Comparison of ENCODE assay signal across 1 cellular context in genomic region chr19:29841209-29841558, GRCh38.
TF ChIP-seq lines count a peak whose summit lies in the region.

No MANE protein-coding gene starts in this region.

TF ChIP-seq in HepG2, 621 proteins besides CTCF, POLR2A, EP300 and RAD21 (continued from another document and continues in another):
- no peak for TF ChIP-seq PRDM4 (CRISPR knock-in tag; IDR thresholded peaks at IDR 0.05; ENCODE audit: borderline replicate concordance)
- no peak for TF ChIP-seq ZKSCAN8 (CRISPR knock-in tag; IDR thresholded peaks at IDR 0.05; ENCODE audit: borderline replicate concordance)
- no peak for TF ChIP-seq NFYB (CRISPR knock-in tag; IDR thresholded peaks at IDR 0.05)
- TF ChIP-seq ZBTB33 (CRISPR knock-in tag; IDR thresholded peaks at IDR 0.05): peak; percentile 78; the same call in 1 of the 2 replicates
- TF ChIP-seq BRF2 (CRISPR knock-in tag; IDR thresholded peaks at IDR 0.05): no peak
- no peak for TF ChIP-seq LRRFIP1 (CRISPR knock-in tag; conservative IDR thresholded peaks at IDR 0.05)
- TF ChIP-seq SATB2 (CRISPR knock-in tag; IDR thresholded peaks at IDR 0.05): no peak
- TF ChIP-seq ZNF569 (CRISPR knock-in tag; IDR thresholded peaks at IDR 0.05; ENCODE audit: borderline replicate concordance): no peak
- TF ChIP-seq ZBTB38 (CRISPR knock-in tag; IDR thresholded peaks at IDR 0.05): peak; percentile 21; the same call in 1 of the 2 replicates
- 0 out of 2 replicates have a peak, but pooled peaks have one; percentile 31 for TF ChIP-seq KDM6A (CRISPR knock-in tag; IDR thresholded peaks at IDR 0.05; ENCODE audit: low read depth)
- 0 out of 2 replicates have a peak, but pooled peaks have one; percentile 2 for TF ChIP-seq TBX2 (CRISPR knock-in tag; IDR thresholded peaks at IDR 0.05; ENCODE audit: borderline replicate concordance)
- TF ChIP-seq HOXA5 (CRISPR knock-in tag; IDR thresholded peaks at IDR 0.05): no peak
- TF ChIP-seq ZFP90 (CRISPR knock-in tag; IDR thresholded peaks at IDR 0.05; ENCODE audit: borderline replicate concordance): no peak
- TF ChIP-seq THAP9 (CRISPR knock-in tag; IDR thresholded peaks at IDR 0.05; ENCODE audit: borderline replicate concordance): no peak
- TF ChIP-seq CHD4 (IDR thresholded peaks at IDR 0.05; ENCODE audit: borderline replicate concordance, low read length): no peak
- 0 out of 2 replicates have a peak, but pooled peaks have one; percentile 29 for TF ChIP-seq ZNF891 (CRISPR knock-in tag; IDR thresholded peaks at IDR 0.05)
- no peak for TF ChIP-seq PTBP1 (IDR thresholded peaks at IDR 0.05; ENCODE audit: low read depth, low read length, poor library complexity, severe bottlenecking)
- TF ChIP-seq FLYWCH1 (CRISPR knock-in tag; IDR thresholded peaks at IDR 0.05): no peak
- no peak for TF ChIP-seq SIX4 (CRISPR knock-in tag; IDR thresholded peaks at IDR 0.05)
- TF ChIP-seq AHDC1 (CRISPR knock-in tag; IDR thresholded peaks at IDR 0.05; ENCODE audit: borderline replicate concordance): no peak
- no peak for TF ChIP-seq E2F2 (CRISPR knock-in tag; IDR thresholded peaks at IDR 0.05; ENCODE audit: borderline replicate concordance)
- TF ChIP-seq DBP (CRISPR knock-in tag; IDR thresholded peaks at IDR 0.05; ENCODE audit: not compliant biosample characterization): no peak
- peak; percentile 39; the same call in 1 of the 2 replicates for TF ChIP-seq UBTF (CRISPR knock-in tag; IDR thresholded peaks at IDR 0.05)
- TF ChIP-seq ETV5 (CRISPR knock-in tag; IDR thresholded peaks at IDR 0.05; ENCODE audit: borderline replicate concordance): no peak
- TF ChIP-seq ZFX (CRISPR knock-in tag; IDR thresholded peaks at IDR 0.05; ENCODE audit: low read depth): peak; percentile 12; the same call in 1 of the 2 replicates
- TF ChIP-seq ZNF3 (CRISPR knock-in tag; IDR thresholded peaks at IDR 0.05): 0 out of 2 replicates have a peak, but pooled peaks have one; percentile 26
